In genomic region chr7:102236102-102236501, GRCh38 we compare ENCODE assay signal across 5 cellular contexts.
"Had no signal": no experiment of that assay in that cellular context is flagged by ENCODE, and none has a peak within 500 bp of the region (broad histone marks: within the 10 kb centered on the region; RNA-seq: fewer than 3 reads in every experiment).

No MANE protein-coding gene starts in this region.

- H3K36me3 Mint-ChIP-seq: natural killer cell had no signal

- H3K27me3 Mint-ChIP-seq: activated naive CD4-positive, alpha-beta T cell treated with anti-CD3 and anti-CD28 coated beads, Interleukin-2, amount 50 U/mL, for 24 hours had no signal

- DNase-seq: lower lobe of right lung had no signal

- H3K4me3 Mint-ChIP-seq: activated naive CD4-positive, alpha-beta T cell treated with anti-CD3 and anti-CD28 coated beads, Interleukin-2, amount 50 U/mL, for 24 hours; activated T-cell treated with anti-CD3 and anti-CD28 coated beads, Interleukin-2, amount 50 U/mL, for 72 hours; natural killer cell; T-helper 2 cell treated with Interferon-gamma antibody and Interleukin-4, amounts not matched to agents 5 μg/mL and 100 μg/mL, for 36 hours had no signal

- H3K27ac Mint-ChIP-seq: activated naive CD4-positive, alpha-beta T cell treated with anti-CD3 and anti-CD28 coated beads, Interleukin-2, amount 50 U/mL, for 24 hours; activated T-cell treated with anti-CD3 and anti-CD28 coated beads, Interleukin-2, amount 50 U/mL, for 72 hours; natural killer cell; T-helper 2 cell treated with Interferon-gamma antibody and Interleukin-4, amounts not matched to agents 5 μg/mL and 100 μg/mL, for 36 hours had no signal

- H3K4me1 Mint-ChIP-seq: activated naive CD4-positive, alpha-beta T cell treated with anti-CD3 and anti-CD28 coated beads, Interleukin-2, amount 50 U/mL, for 24 hours; natural killer cell had no signal

- H3K9me3 Mint-ChIP-seq: activated naive CD4-positive, alpha-beta T cell treated with anti-CD3 and anti-CD28 coated beads, Interleukin-2, amount 50 U/mL, for 24 hours; activated T-cell treated with anti-CD3 and anti-CD28 coated beads, Interleukin-2, amount 50 U/mL, for 72 hours; natural killer cell; T-helper 2 cell treated with Interferon-gamma antibody and Interleukin-4, amounts not matched to agents 5 μg/mL and 100 μg/mL, for 36 hours had no signal
